In the genomic region with DNA sequence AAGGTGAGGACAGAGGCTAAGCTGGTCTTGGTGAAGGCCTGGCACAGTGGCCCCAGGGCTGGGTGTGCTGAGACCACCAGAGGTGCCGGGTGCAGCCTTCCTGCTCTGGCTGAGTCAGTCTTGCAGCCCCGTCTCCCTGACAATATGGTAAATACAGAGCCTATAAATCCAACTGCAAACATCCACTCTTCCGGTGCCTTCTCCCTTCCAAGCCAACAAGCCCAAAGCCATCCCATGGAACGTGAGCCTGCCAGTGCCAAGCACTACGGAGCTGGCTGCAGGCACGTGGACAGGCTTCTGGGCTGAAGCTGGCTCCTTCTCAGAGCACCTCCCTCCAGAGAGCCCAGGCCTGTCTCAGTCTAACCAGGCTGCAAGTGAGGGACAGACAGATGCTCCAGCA, we compare ENCODE assay signal across 1 cellular context.
TF ChIP-seq lines count a peak whose summit lies in the region.

No MANE protein-coding gene starts in this region.

TF ChIP-seq in HepG2, 621 proteins besides CTCF, POLR2A, EP300 and RAD21 (continues in another document):
- TF ChIP-seq, protein P1, sequence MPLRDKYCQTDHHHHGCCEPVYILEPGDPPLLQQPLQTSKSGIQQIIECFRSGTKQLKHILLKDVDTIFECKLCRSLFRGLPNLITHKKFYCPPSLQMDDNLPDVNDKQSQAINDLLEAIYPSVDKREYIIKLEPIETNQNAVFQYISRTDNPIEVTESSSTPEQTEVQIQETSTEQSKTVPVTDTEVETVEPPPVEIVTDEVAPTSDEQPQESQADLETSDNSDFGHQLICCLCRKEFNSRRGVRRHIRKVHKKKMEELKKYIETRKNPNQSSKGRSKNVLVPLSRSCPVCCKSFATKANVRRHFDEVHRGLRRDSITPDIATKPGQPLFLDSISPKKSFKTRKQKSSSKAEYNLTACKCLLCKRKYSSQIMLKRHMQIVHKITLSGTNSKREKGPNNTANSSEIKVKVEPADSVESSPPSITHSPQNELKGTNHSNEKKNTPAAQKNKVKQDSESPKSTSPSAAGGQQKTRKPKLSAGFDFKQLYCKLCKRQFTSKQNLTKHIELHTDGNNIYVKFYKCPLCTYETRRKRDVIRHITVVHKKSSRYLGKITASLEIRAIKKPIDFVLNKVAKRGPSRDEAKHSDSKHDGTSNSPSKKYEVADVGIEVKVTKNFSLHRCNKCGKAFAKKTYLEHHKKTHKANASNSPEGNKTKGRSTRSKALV (CRISPR knock-in tag; IDR thresholded peaks at IDR 0.05): no peak
- TF ChIP-seq, protein P2, sequence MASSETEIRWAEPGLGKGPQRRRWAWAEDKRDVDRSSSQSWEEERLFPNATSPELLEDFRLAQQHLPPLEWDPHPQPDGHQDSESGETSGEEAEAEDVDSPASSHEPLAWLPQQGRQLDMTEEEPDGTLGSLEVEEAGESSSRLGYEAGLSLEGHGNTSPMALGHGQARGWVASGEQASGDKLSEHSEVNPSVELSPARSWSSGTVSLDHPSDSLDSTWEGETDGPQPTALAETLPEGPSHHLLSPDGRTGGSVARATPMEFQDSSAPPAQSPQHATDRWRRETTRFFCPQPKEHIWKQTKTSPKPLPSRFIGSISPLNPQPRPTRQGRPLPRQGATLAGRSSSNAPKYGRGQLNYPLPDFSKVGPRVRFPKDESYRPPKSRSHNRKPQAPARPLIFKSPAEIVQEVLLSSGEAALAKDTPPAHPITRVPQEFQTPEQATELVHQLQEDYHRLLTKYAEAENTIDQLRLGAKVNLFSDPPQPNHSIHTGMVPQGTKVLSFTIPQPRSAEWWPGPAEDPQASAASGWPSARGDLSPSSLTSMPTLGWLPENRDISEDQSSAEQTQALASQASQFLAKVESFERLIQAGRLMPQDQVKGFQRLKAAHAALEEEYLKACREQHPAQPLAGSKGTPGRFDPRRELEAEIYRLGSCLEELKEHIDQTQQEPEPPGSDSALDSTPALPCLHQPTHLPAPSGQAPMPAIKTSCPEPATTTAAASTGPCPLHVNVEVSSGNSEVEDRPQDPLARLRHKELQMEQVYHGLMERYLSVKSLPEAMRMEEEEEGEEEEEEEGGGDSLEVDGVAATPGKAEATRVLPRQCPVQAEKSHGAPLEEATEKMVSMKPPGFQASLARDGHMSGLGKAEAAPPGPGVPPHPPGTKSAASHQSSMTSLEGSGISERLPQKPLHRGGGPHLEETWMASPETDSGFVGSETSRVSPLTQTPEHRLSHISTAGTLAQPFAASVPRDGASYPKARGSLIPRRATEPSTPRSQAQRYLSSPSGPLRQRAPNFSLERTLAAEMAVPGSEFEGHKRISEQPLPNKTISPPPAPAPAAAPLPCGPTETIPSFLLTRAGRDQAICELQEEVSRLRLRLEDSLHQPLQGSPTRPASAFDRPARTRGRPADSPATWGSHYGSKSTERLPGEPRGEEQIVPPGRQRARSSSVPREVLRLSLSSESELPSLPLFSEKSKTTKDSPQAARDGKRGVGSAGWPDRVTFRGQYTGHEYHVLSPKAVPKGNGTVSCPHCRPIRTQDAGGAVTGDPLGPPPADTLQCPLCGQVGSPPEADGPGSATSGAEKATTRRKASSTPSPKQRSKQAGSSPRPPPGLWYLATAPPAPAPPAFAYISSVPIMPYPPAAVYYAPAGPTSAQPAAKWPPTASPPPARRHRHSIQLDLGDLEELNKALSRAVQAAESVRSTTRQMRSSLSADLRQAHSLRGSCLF (CRISPR knock-in tag; IDR thresholded peaks at IDR 0.05; ENCODE audit: borderline replicate concordance): no peak
- TF ChIP-seq, protein P3, sequence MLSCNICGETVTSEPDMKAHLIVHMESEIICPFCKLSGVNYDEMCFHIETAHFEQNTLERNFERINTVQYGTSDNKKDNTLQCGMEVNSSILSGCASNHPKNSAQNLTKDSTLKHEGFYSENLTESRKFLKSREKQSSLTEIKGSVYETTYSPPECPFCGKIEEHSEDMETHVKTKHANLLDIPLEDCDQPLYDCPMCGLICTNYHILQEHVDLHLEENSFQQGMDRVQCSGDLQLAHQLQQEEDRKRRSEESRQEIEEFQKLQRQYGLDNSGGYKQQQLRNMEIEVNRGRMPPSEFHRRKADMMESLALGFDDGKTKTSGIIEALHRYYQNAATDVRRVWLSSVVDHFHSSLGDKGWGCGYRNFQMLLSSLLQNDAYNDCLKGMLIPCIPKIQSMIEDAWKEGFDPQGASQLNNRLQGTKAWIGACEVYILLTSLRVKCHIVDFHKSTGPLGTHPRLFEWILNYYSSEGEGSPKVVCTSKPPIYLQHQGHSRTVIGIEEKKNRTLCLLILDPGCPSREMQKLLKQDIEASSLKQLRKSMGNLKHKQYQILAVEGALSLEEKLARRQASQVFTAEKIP (CRISPR knock-in tag; IDR thresholded peaks at IDR 0.05; ENCODE audit: borderline replicate concordance): no peak
- no peak for TF ChIP-seq DNMT3B (CRISPR knock-in tag; conservative IDR thresholded peaks at IDR 0.05)
- TF ChIP-seq GATAD2A (CRISPR knock-in tag; IDR thresholded peaks at IDR 0.05): peak; percentile 32; the same call in 1 of the 2 replicates
- peak; percentile 74 for TF ChIP-seq ETV5 (CRISPR knock-in tag; IDR thresholded peaks at IDR 0.05; ENCODE audit: borderline replicate concordance)
- TF ChIP-seq, protein P4, sequence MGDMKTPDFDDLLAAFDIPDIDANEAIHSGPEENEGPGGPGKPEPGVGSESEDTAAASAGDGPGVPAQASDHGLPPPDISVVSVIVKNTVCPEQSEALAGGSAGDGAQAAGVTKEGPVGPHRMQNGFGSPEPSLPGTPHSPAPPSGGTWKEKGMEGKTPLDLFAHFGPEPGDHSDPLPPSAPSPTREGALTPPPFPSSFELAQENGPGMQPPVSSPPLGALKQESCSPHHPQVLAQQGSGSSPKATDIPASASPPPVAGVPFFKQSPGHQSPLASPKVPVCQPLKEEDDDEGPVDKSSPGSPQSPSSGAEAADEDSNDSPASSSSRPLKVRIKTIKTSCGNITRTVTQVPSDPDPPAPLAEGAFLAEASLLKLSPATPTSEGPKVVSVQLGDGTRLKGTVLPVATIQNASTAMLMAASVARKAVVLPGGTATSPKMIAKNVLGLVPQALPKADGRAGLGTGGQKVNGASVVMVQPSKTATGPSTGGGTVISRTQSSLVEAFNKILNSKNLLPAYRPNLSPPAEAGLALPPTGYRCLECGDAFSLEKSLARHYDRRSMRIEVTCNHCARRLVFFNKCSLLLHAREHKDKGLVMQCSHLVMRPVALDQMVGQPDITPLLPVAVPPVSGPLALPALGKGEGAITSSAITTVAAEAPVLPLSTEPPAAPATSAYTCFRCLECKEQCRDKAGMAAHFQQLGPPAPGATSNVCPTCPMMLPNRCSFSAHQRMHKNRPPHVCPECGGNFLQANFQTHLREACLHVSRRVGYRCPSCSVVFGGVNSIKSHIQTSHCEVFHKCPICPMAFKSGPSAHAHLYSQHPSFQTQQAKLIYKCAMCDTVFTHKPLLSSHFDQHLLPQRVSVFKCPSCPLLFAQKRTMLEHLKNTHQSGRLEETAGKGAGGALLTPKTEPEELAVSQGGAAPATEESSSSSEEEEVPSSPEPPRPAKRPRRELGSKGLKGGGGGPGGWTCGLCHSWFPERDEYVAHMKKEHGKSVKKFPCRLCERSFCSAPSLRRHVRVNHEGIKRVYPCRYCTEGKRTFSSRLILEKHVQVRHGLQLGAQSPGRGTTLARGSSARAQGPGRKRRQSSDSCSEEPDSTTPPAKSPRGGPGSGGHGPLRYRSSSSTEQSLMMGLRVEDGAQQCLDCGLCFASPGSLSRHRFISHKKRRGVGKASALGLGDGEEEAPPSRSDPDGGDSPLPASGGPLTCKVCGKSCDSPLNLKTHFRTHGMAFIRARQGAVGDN (CRISPR knock-in tag; IDR thresholded peaks at IDR 0.05): peak; percentile 75
- peak; percentile 19; the same call in 1 of the 2 replicates for TF ChIP-seq RFX1 (IDR thresholded peaks at IDR 0.05)
- no peak for TF ChIP-seq ZSCAN9 (CRISPR knock-in tag; IDR thresholded peaks at IDR 0.05; ENCODE audit: borderline replicate concordance)
- no peak for TF ChIP-seq ARID2 (CRISPR knock-in tag; IDR thresholded peaks at IDR 0.05; ENCODE audit: borderline replicate concordance)
- TF ChIP-seq ZNF44 (CRISPR knock-in tag; IDR thresholded peaks at IDR 0.05): no peak
- no peak for TF ChIP-seq ZNF180 (CRISPR knock-in tag; IDR thresholded peaks at IDR 0.05; ENCODE audit: borderline replicate concordance, low read depth)
- TF ChIP-seq, protein P5, sequence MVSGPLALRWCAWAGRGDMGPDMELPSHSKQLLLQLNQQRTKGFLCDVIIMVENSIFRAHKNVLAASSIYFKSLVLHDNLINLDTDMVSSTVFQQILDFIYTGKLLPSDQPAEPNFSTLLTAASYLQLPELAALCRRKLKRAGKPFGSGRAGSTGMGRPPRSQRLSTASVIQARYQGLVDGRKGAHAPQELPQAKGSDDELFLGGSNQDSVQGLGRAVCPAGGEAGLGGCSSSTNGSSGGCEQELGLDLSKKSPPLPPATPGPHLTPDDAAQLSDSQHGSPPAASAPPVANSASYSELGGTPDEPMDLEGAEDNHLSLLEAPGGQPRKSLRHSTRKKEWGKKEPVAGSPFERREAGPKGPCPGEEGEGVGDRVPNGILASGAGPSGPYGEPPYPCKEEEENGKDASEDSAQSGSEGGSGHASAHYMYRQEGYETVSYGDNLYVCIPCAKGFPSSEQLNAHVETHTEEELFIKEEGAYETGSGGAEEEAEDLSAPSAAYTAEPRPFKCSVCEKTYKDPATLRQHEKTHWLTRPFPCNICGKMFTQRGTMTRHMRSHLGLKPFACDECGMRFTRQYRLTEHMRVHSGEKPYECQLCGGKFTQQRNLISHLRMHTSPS (CRISPR knock-in tag; IDR thresholded peaks at IDR 0.05; ENCODE audit: low read depth): peak; percentile 53; the same call in 1 of the 2 replicates
- TF ChIP-seq NFYC (CRISPR knock-in tag; IDR thresholded peaks at IDR 0.05): no peak
- TF ChIP-seq ZFYVE20 (CRISPR knock-in tag; IDR thresholded peaks at IDR 0.05; ENCODE audit: borderline replicate concordance, low read depth): no peak
- peak; percentile 38; the same call in 1 of the 2 replicates for TF ChIP-seq RFX3 (CRISPR knock-in tag; IDR thresholded peaks at IDR 0.05)
- no peak for TF ChIP-seq ZMYM4 (CRISPR knock-in tag; IDR thresholded peaks at IDR 0.05)
- TF ChIP-seq ZNF335 (CRISPR knock-in tag; IDR thresholded peaks at IDR 0.05): no peak
- no peak for TF ChIP-seq FOXA1 (IDR thresholded peaks at IDR 0.05)
- TF ChIP-seq FOXA1 (CRISPR knock-in tag; IDR thresholded peaks at IDR 0.05): 0 out of 2 replicates have a peak, but pooled peaks have one; percentile 16
- TF ChIP-seq KMT2A (CRISPR knock-in tag; IDR thresholded peaks at IDR 0.05): no peak
- TF ChIP-seq, protein P6, sequence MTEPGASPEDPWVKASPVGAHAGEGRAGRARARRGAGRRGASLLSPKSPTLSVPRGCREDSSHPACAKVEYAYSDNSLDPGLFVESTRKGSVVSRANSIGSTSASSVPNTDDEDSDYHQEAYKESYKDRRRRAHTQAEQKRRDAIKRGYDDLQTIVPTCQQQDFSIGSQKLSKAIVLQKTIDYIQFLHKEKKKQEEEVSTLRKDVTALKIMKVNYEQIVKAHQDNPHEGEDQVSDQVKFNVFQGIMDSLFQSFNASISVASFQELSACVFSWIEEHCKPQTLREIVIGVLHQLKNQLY (CRISPR knock-in tag; IDR thresholded peaks at IDR 0.05): peak; percentile 63; the same call in 1 of the 2 replicates
- peak; percentile 19; the same call in 1 of the 2 replicates for TF ChIP-seq FOXA3 (CRISPR knock-in tag; IDR thresholded peaks at IDR 0.05)
- TF ChIP-seq RARA (CRISPR knock-in tag; IDR thresholded peaks at IDR 0.05): 0 out of 2 replicates have a peak, but pooled peaks have one; percentile 12
- TF ChIP-seq TGIF2 (CRISPR knock-in tag; IDR thresholded peaks at IDR 0.05): no peak
- TF ChIP-seq, protein P7, sequence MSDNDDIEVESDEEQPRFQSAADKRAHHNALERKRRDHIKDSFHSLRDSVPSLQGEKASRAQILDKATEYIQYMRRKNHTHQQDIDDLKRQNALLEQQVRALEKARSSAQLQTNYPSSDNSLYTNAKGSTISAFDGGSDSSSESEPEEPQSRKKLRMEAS (IDR thresholded peaks at IDR 0.05): peak; percentile 50
- TF ChIP-seq, protein P8, sequence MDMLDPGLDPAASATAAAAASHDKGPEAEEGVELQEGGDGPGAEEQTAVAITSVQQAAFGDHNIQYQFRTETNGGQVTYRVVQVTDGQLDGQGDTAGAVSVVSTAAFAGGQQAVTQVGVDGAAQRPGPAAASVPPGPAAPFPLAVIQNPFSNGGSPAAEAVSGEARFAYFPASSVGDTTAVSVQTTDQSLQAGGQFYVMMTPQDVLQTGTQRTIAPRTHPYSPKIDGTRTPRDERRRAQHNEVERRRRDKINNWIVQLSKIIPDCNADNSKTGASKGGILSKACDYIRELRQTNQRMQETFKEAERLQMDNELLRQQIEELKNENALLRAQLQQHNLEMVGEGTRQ (IDR thresholded peaks at IDR 0.05; ENCODE audit: low read depth, low read length): no peak
- TF ChIP-seq, protein P8 (CRISPR knock-in tag; IDR thresholded peaks at IDR 0.05; ENCODE audit: borderline replicate concordance): no peak
- 0 out of 2 replicates have a peak, but pooled peaks have one; percentile 23 for TF ChIP-seq ZNF644 (CRISPR knock-in tag; IDR thresholded peaks at IDR 0.05; ENCODE audit: low read depth)
- TF ChIP-seq BHLHE40 (IDR thresholded peaks at IDR 0.05; ENCODE audit: low read length): peak; percentile 85
- TF ChIP-seq RXRB (CRISPR knock-in tag; IDR thresholded peaks at IDR 0.05; ENCODE audit: borderline replicate concordance): 0 out of 2 replicates have a peak, but pooled peaks have one; percentile 21
- TF ChIP-seq, protein P9, sequence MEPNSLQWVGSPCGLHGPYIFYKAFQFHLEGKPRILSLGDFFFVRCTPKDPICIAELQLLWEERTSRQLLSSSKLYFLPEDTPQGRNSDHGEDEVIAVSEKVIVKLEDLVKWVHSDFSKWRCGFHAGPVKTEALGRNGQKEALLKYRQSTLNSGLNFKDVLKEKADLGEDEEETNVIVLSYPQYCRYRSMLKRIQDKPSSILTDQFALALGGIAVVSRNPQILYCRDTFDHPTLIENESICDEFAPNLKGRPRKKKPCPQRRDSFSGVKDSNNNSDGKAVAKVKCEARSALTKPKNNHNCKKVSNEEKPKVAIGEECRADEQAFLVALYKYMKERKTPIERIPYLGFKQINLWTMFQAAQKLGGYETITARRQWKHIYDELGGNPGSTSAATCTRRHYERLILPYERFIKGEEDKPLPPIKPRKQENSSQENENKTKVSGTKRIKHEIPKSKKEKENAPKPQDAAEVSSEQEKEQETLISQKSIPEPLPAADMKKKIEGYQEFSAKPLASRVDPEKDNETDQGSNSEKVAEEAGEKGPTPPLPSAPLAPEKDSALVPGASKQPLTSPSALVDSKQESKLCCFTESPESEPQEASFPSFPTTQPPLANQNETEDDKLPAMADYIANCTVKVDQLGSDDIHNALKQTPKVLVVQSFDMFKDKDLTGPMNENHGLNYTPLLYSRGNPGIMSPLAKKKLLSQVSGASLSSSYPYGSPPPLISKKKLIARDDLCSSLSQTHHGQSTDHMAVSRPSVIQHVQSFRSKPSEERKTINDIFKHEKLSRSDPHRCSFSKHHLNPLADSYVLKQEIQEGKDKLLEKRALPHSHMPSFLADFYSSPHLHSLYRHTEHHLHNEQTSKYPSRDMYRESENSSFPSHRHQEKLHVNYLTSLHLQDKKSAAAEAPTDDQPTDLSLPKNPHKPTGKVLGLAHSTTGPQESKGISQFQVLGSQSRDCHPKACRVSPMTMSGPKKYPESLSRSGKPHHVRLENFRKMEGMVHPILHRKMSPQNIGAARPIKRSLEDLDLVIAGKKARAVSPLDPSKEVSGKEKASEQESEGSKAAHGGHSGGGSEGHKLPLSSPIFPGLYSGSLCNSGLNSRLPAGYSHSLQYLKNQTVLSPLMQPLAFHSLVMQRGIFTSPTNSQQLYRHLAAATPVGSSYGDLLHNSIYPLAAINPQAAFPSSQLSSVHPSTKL (CRISPR knock-in tag; IDR thresholded peaks at IDR 0.05): peak; percentile 52
- no peak for TF ChIP-seq ZNF383 (CRISPR knock-in tag; IDR thresholded peaks at IDR 0.05; ENCODE audit: borderline replicate concordance)
- TF ChIP-seq MED1 (CRISPR knock-in tag; IDR thresholded peaks at IDR 0.05): 0 out of 2 replicates have a peak, but pooled peaks have one; percentile 23
